ENCODE assay signal across 9 cellular contexts in genomic region chr22:38697055-38697980, GRCh38. TPM values are rescaled to one million over a fixed set of nuclear protein-coding genes. Genes with fewer than 3 reads are reported as not detected.
DNase-seq lines count a peak whose midpoint lies in the region; ATAC-seq, FAIRE-seq and TF ChIP-seq lines count a peak whose summit lies in the region.
"Had no signal": no experiment of that assay in that cellular context is flagged by ENCODE, and none has a peak within 500 bp of the region (broad histone marks: within the 10 kb centered on the region; RNA-seq: fewer than 3 reads in every experiment).

No MANE protein-coding gene starts in this region.

- H3K4me1 ChIP-seq in HEK293 (ENCODE audit: control insufficient read depth, insufficient read depth, low read length) (peaks cover 3% of the 10 kb centered on the region; the same call in 1 of the 2 replicates), small intestine (ENCODE audit: control insufficient read depth in 2 of 2, insufficient read depth in 1 of 2, low read depth in 1 of 2, low read length in 1 of 2) (peaks cover 12 to 16% of the 10 kb centered on the region in 2 donors)

- H3K9me3 ChIP-seq in HEK293 (ENCODE audit: control insufficient read depth, insufficient read depth, low read depth, low read length) (no peaks in the 10 kb centered on the region), small intestine (ENCODE audit: control insufficient read depth, low read depth) (no peaks in the 10 kb centered on the region)

- peaks cover 4 to 44% of the 10 kb centered on the region in 2 experiments; a peak in 2 of 3 replicates for H3K36me3 ChIP-seq in HEK293 (ENCODE audit: control insufficient read depth in 2 of 2, insufficient read depth in 1 of 2, low read length in 2 of 2)
- H3K36me3 ChIP-seq in small intestine (ENCODE audit: control insufficient read depth in 2 of 2, insufficient read depth in 2 of 2, low read length in 2 of 2): no peaks in the 10 kb centered on the region

- H3K27ac ChIP-seq in HEK293 (ENCODE audit: extremely low read depth, low read depth, low read length) (peak overlapping the region; percentile 55), small intestine (ENCODE audit: low read depth in 1 of 2, low read length in 1 of 2) (peak overlapping the region; percentile 88 to 99)

- no peak for TF ChIP-seq CTCF in HEK293 (tag by site-specific recombination; IDR thresholded peaks at IDR 0.05)
- no peak for TF ChIP-seq CTCF in activated CD8-positive, alpha-beta T cell treated with anti-CD3 and anti-CD28 coated beads for 36 hours (IDR thresholded peaks at IDR 0.05)

- H3K27ac Mint-ChIP-seq in activated CD8-positive, alpha-beta T cell treated with anti-CD3 and anti-CD28 coated beads for 36 hours: peak overlapping the region; percentile 87

- peak overlapping the region; percentile 90 for H3K4me3 Mint-ChIP-seq in activated CD8-positive, alpha-beta T cell treated with anti-CD3 and anti-CD28 coated beads for 36 hours

- ATAC-seq in activated CD8-positive, alpha-beta T cell treated with anti-CD3 and anti-CD28 coated beads for 36 hours: no peak
- ATAC-seq in GM19463 (IDR thresholded peaks at IDR 0.05; ENCODE audit: unreplicated experiment): no peak

- TF ChIP-seq POLR2A in GM12891 (IDR thresholded peaks at IDR 0.05; ENCODE audit: low read depth, low read length): no peak

- DNase-seq in activated CD8-positive, alpha-beta T cell treated with anti-CD3 and anti-CD28 coated beads for 36 hours: no peak
- DNase-seq in glomerular visceral epithelial cell (ENCODE audit: extremely low spot score) (peak; percentile 15), small intestine (peak; percentile 44), ureter (ENCODE audit: low spot score) (no peak), GM12891 (ENCODE audit: insufficient read length, low spot score) (no peak), NCI-H524 treated with DMSO at 0.1 percent for 48 hours (lab: John Stamatoyannopoulos, UW) (no peak)

- H3K4me3 ChIP-seq in HEK293 (ENCODE audit: low read depth, low read length) (peak overlapping the region; percentile 76), small intestine (ENCODE audit: low read depth in 1 of 2, low read length in 2 of 2) (peak overlapping the region in 1 of 2 donors; percentile 79)

- H3K4me1 Mint-ChIP-seq in activated CD8-positive, alpha-beta T cell treated with anti-CD3 and anti-CD28 coated beads for 36 hours (ENCODE audit: low read depth): peaks cover 51% of the 10 kb centered on the region

- no peaks in the 10 kb centered on the region for H3K27me3 ChIP-seq in small intestine (ENCODE audit: control insufficient read depth in 2 of 2, insufficient read depth in 2 of 2, low read length in 2 of 2)

- 18 to 42% (median 32%) methylated on average over 10 of the region's 10 CpGs for WGBS in small intestine, 3 donors

- POLR2A ChIA-PET in HEK293 (lab: Yijun Ruan, JAX): interaction anchor here (1.0 to 8.0 kb wide), 4 partner anchors 8 to 15 kb away, joined by 3 to 60 read pairs (median 11); partner anchors contain the start of genes GTPBP1 and TOMM22
- POLR2A ChIA-PET in activated CD8-positive, alpha-beta T cell treated with anti-CD3 and anti-CD28 coated beads for 36 hours (lab: Charles Lee): interaction anchor here (1.0 to 6.3 kb wide), 6 partner anchors 9 to 40 kb away, joined by 3 to 62 read pairs (median 4); partner anchors contain the start of genes CBY1, FAM227A, GTPBP1 and TOMM22

- no peaks in the 10 kb centered on the region for H3K27me3 Mint-ChIP-seq in activated CD8-positive, alpha-beta T cell treated with anti-CD3 and anti-CD28 coated beads for 36 hours

- peaks cover 61% of the 10 kb centered on the region for H3K36me3 Mint-ChIP-seq in activated CD8-positive, alpha-beta T cell treated with anti-CD3 and anti-CD28 coated beads for 36 hours (ENCODE audit: low read depth)

- CTCF ChIA-PET in HEK293 (lab: Yijun Ruan, JAX): interaction anchor here (0.5 to 2.9 kb wide), 6 partner anchors 15 to 645 kb away, joined by 4 to 20 read pairs (median 5); partner anchors contain the start of gene TOMM22
- CTCF ChIA-PET in activated CD8-positive, alpha-beta T cell treated with anti-CD3 and anti-CD28 coated beads for 36 hours (lab: Charles Lee): interaction anchor here (0.6 to 3.1 kb wide), 3 partner anchors 15 to 172 kb away, joined by 3 to 16 read pairs (median 3); partner anchors contain the start of gene TOMM22

- H3K9me3 Mint-ChIP-seq in activated CD8-positive, alpha-beta T cell treated with anti-CD3 and anti-CD28 coated beads for 36 hours: no peaks in the 10 kb centered on the region

- intact Hi-C loops in activated CD8-positive, alpha-beta T cell treated with anti-CD3 and anti-CD28 coated beads for 36 hours (cut with micrococcal nuclease): no loop called here

- FAIRE-seq in small intestine (lab: Jason Lieb, UNC): no peak
- FAIRE-seq in GM12891 (lab: Jason Lieb, UNC): no peak
- FAIRE-seq: HTR-8/SVneo had no signal

TF ChIP-seq in HEK293, 187 proteins besides CTCF, POLR2A, EP300 and RAD21 (continues in another document):
- TF ChIP-seq KLF17 (tag by site-specific recombination; IDR thresholded peaks at IDR 0.05) (no peak), ZNF202 (tag by site-specific recombination; IDR thresholded peaks at IDR 0.05; ENCODE audit: borderline replicate concordance) (no peak), ZNF140 (tag by site-specific recombination; IDR thresholded peaks at IDR 0.05) (no peak), KLF9 (tag by site-specific recombination; IDR thresholded peaks at IDR 0.05; ENCODE audit: low read depth) (no peak)

TF ChIP-seq in GM12891, 5 proteins besides CTCF, POLR2A, EP300 and RAD21:
- no peak for TF ChIP-seq SPI1 (IDR thresholded peaks at IDR 0.05; ENCODE audit: low read depth, low read length)
- TF ChIP-seq TAF1 (IDR thresholded peaks at IDR 0.05; ENCODE audit: low read depth, low read length): no peak
- no peak for TF ChIP-seq PAX5 (IDR thresholded peaks at IDR 0.05; ENCODE audit: insufficient read depth, low read length, severe bottlenecking)
- TF ChIP-seq POU2F2 (IDR thresholded peaks at IDR 0.05; ENCODE audit: low read depth, low read length): no peak
- TF ChIP-seq POLR2AphosphoS5 (IDR thresholded peaks at IDR 0.05; ENCODE audit: low read depth, low read length): no peak

RNA-seq across cellular contexts. Expression of gene JOSD1, which starts 3.4 kb away (rescaled TPM):
- total RNA-seq in activated CD8-positive, alpha-beta T cell treated with anti-CD3 and anti-CD28 coated beads for 36 hours: 10 to 100 TPM; 84.7 to 88.1 TPM
- polyA plus RNA-seq in small intestine: 10 to 100 TPM; 34.6 to 73.5 (median 39.4) TPM
- total RNA-seq in ureter: 39.7 TPM
- polyA plus RNA-seq in GM12891 (2012; ENCODE audit: low read depth, missing spikeins): 30.2 TPM

RNA-seq across cellular contexts. Expression of gene GTPBP1, which starts 8.4 kb away (rescaled TPM):
- total RNA-seq in activated CD8-positive, alpha-beta T cell treated with anti-CD3 and anti-CD28 coated beads for 36 hours: 10 to 100 TPM; 93.3 to 97.6 TPM
- 10 to 100 TPM; 13.0 to 25.8 (median 22.2) TPM for polyA plus RNA-seq in small intestine
- total RNA-seq in ureter: 72.0 TPM
- polyA plus RNA-seq in GM12891 (2012; ENCODE audit: low read depth, missing spikeins): 26.0 TPM

RNA-seq across cellular contexts. Expression of gene TOMM22, which starts 15.6 kb away (rescaled TPM):
- total RNA-seq in activated CD8-positive, alpha-beta T cell treated with anti-CD3 and anti-CD28 coated beads for 36 hours: 100 to 1,000 TPM; 155 to 158 TPM
- polyA plus RNA-seq in small intestine: 10 to 100 TPM; 42.5 to 59.9 (median 44.0) TPM
- 76.8 TPM for total RNA-seq in ureter
- 74.5 TPM for polyA plus RNA-seq in GM12891 (2012; ENCODE audit: low read depth, missing spikeins)

RNA-seq across cellular contexts. Expression of gene CBY1, which starts 40.9 kb away (rescaled TPM):
- 10 to 100 TPM; 15.6 to 15.7 TPM for total RNA-seq in activated CD8-positive, alpha-beta T cell treated with anti-CD3 and anti-CD28 coated beads for 36 hours
- 10 to 100 TPM; 17.3 to 36.2 (median 27.5) TPM for polyA plus RNA-seq in small intestine
- 47.0 TPM for total RNA-seq in ureter
- 6.9 TPM for polyA plus RNA-seq in GM12891 (2012; ENCODE audit: low read depth, missing spikeins)

RNA-seq across cellular contexts. Expression of gene FAM227A, which starts 41.1 kb away (rescaled TPM):
- 1 to 10 TPM in 1 of 2 experiments, under 1 TPM in 1; 0.74 to 1.1 TPM for total RNA-seq in activated CD8-positive, alpha-beta T cell treated with anti-CD3 and anti-CD28 coated beads for 36 hours
- polyA plus RNA-seq in small intestine: under 1 TPM in 1 of 3 donors, not detected in 2; 0.36 TPM
- 6.1 TPM for total RNA-seq in ureter
- polyA plus RNA-seq in GM12891 (2012; ENCODE audit: low read depth, missing spikeins): 0.28 TPM

Comparison
In these comparisons a context has a peak if more than half of its experiments do, and no peak if none do; other contexts are left out.
1. DNase-seq: peak in glomerular visceral epithelial cell (single experiment) and small intestine (single experiment); none in activated CD8-positive, alpha-beta T cell treated with anti-CD3 and anti-CD28 coated beads for 36 hours (single experiment), ureter (single experiment), GM12891 (single experiment) and NCI-H524 treated with DMSO at 0.1 percent for 48 hours (single experiment).